Comparison of ENCODE assay signal across 20 cellular contexts in genomic region chr14:49637534-49638078, GRCh38. TPM values are rescaled to one million over a fixed set of nuclear protein-coding genes. Genes with fewer than 3 reads are reported as not detected.
A peak's percentile ranks its signal among the peaks of the same experiment; 100 is the strongest.
DNase-seq lines count a peak whose midpoint lies in the region; ATAC-seq, FAIRE-seq and TF ChIP-seq lines count a peak whose summit lies in the region.
"Had no signal": no experiment of that assay in that cellular context is flagged by ENCODE, and none has a peak within 500 bp of the region (broad histone marks: within the 10 kb centered on the region; RNA-seq: fewer than 3 reads in every experiment).

No MANE protein-coding gene starts in this region.

- H3K27me3 Mint-ChIP-seq in T-helper 17 cell = no peaks in the 10 kb centered on the region

- TF ChIP-seq CTCF in left ventricle myocardium inferior (IDR thresholded peaks at IDR 0.05; ENCODE audit: borderline replicate concordance) (no peak), psoas muscle (IDR thresholded peaks at IDR 0.05) (no peak), right atrium auricular region (IDR thresholded peaks at IDR 0.05) (no peak)

- H3K27ac ChIP-seq in left ventricle myocardium inferior (replicated peaks) (peak overlapping the region; percentile 74), psoas muscle (no peak overlapping the region), right atrium auricular region (no peak overlapping the region)
- H3K27ac ChIP-seq: right lobe of liver, RWPE1, tibial artery had no signal

- intact Hi-C loops in left ventricle myocardium inferior (cut with micrococcal nuclease) = loop anchor here (10.0 kb wide), 1 partner anchor 127 kb away; the partner anchor contains the start of gene KLHDC2
- intact Hi-C loops in cardiac septum (cut with DNase I) = loop anchor here (10.0 kb wide), 1 partner anchor 217 kb away; the partner anchor contains the start of gene NEMF
- intact Hi-C loops in psoas muscle (cut with DNase I) = loop anchor here in 1 of 2 donors (10.0 kb wide), 2 partner anchors 57 to 217 kb away; partner anchors contain the start of genes KLHDC1 and NEMF

- ATAC-seq in T-helper 17 cell (no peak), psoas muscle (no peak), GM18520 (IDR thresholded peaks at IDR 0.05; ENCODE audit: unreplicated experiment) (no peak)
- ATAC-seq: K562, mucosa of descending colon, right lobe of liver had no signal

- DNase-seq in left ventricle myocardium inferior = no peak
- no peak for DNase-seq in cardiac septum (ENCODE audit: low spot score)
- DNase-seq in T-helper 17 cell = no peak
- DNase-seq in foreskin melanocyte = peak; percentile 66
- no peak for DNase-seq in urothelium cell line (ENCODE audit: low spot score)
- no peak for DNase-seq in psoas muscle
- DNase-seq in right atrium auricular region (ENCODE audit: low spot score) = no peak
- DNase-seq: activated CD8-positive, alpha-beta memory T cell treated with anti-CD3 and anti-CD28 coated beads for 24 hours; activated gamma-delta T cell treated with Interleukin-2 at 50 U/mL for 16 hours; anterior cingulate cortex; Caco-2; NCI-H187 treated with DMSO at 0.1 percent for 48 hours; NCI-H524; right lobe of liver; stimulated activated CD4-positive, alpha-beta T cell treated with anti-CD3 and anti-CD28 coated beads, Interleukin-15, amount 100 ng/mL, for 24 hours; tibial artery had no signal

- H3K4me1 ChIP-seq in left ventricle myocardium inferior = peaks cover 92% of the 10 kb centered on the region
- peaks cover 12% of the 10 kb centered on the region for H3K4me1 ChIP-seq in psoas muscle
- H3K4me1 ChIP-seq in right atrium auricular region = peaks cover 0 to 51% of the 10 kb centered on the region in 2 donors

- H3K4me3 Mint-ChIP-seq in T-helper 17 cell = no peak overlapping the region

- H3K4me3 ChIP-seq in left ventricle myocardium inferior (no peak overlapping the region), psoas muscle (no peak overlapping the region), right atrium auricular region (no peak overlapping the region)
- H3K4me3 ChIP-seq: K562, mucosa of descending colon, right lobe of liver, tibial artery had no signal

- H3K4me1 Mint-ChIP-seq in T-helper 17 cell = peaks cover 45% of the 10 kb centered on the region

- H3K36me3 Mint-ChIP-seq in T-helper 17 cell (ENCODE audit: low read depth) = peaks cover 14% of the 10 kb centered on the region

- H3K27ac Mint-ChIP-seq in T-helper 17 cell = peak overlapping the region; percentile 98

- H3K36me3 ChIP-seq in left ventricle myocardium inferior = peaks cover 10% of the 10 kb centered on the region
- H3K36me3 ChIP-seq in psoas muscle (ENCODE audit: insufficient read depth in 1 of 2, low read depth in 1 of 2) = peaks cover 5 to 26% of the 10 kb centered on the region in 2 donors
- peaks cover 5% of the 10 kb centered on the region for H3K36me3 ChIP-seq in right atrium auricular region

- peak; percentile 30 for FAIRE-seq in urothelium cell line (lab: Jason Lieb, UNC)
- FAIRE-seq: K562 had no signal

- H3K9me3 ChIP-seq in left ventricle myocardium inferior (replicated peaks) (no peaks in the 10 kb centered on the region), T-helper 17 cell (ENCODE audit: control insufficient read depth, low read length, poor library complexity, severe bottlenecking) (no peaks in the 10 kb centered on the region), psoas muscle (no peaks in the 10 kb centered on the region), right atrium auricular region (no peaks in the 10 kb centered on the region)
- H3K9me3 ChIP-seq: Caco-2, mucosa of descending colon, right lobe of liver, tibial artery had no signal

- 91 to 95% (median 93%) methylated on average over 3 of the region's 3 CpGs for WGBS in psoas muscle, 3 donors

- H3K27me3 ChIP-seq in left ventricle myocardium inferior (ENCODE audit: low read depth) = no peaks in the 10 kb centered on the region
- no peaks in the 10 kb centered on the region for H3K27me3 ChIP-seq in psoas muscle (ENCODE audit: insufficient read depth in 3 of 3, low read length in 2 of 3)
- H3K27me3 ChIP-seq in right atrium auricular region = no peaks in the 10 kb centered on the region
- H3K27me3 ChIP-seq: right lobe of liver, tibial artery had no signal

RNA-seq across cellular contexts. Expression of gene DNAAF2, which starts 2.6 kb away (rescaled TPM):
- total RNA-seq in left ventricle myocardium inferior (6.2 TPM), cardiac septum (4.8 TPM), T-helper 17 cell (10 to 100 TPM; 25.7 to 34.0 TPM), psoas muscle (1 to 10 TPM; 4.0 to 6.0 (median 4.2) TPM), right atrium auricular region (1 to 10 TPM; 6.3 to 8.9 TPM)
- polyA plus RNA-seq in psoas muscle = 10 to 100 TPM in 1 of 3 donors, 1 to 10 TPM in 2; 6.7 to 10.6 (median 9.5) TPM

RNA-seq across cellular contexts. Expression of gene MGAT2, which starts 17.0 kb away (rescaled TPM):
- total RNA-seq in left ventricle myocardium inferior = 12.0 TPM
- 20.0 TPM for total RNA-seq in cardiac septum
- 10 to 100 TPM; 30.0 to 34.5 TPM for total RNA-seq in T-helper 17 cell
- total RNA-seq in psoas muscle = 10 to 100 TPM in 1 of 4 donors, 1 to 10 TPM in 3; 8.0 to 12.4 (median 9.3) TPM
- polyA plus RNA-seq in psoas muscle = 10 to 100 TPM in 2 of 3 donors, 1 to 10 TPM in 1; 5.5 to 11.4 (median 10.6) TPM
- 10 to 100 TPM; 15.4 to 22.9 TPM for total RNA-seq in right atrium auricular region

RNA-seq across cellular contexts. Expression of gene RPL36AL, which starts 17.2 kb away (rescaled TPM):
- total RNA-seq in left ventricle myocardium inferior (141 TPM), cardiac septum (135 TPM), T-helper 17 cell (100 to 1,000 TPM; 209 to 250 TPM), psoas muscle (100 to 1,000 TPM in 3 of 4 donors, 10 to 100 TPM in 1; 84.6 to 178 (median 152) TPM), right atrium auricular region (100 to 1,000 TPM; 133 to 301 TPM)
- polyA plus RNA-seq in psoas muscle = 100 to 1,000 TPM; 366 to 522 (median 445) TPM

RNA-seq across cellular contexts. Expression of gene LRR1, which starts 38.9 kb away (rescaled TPM):
- total RNA-seq in left ventricle myocardium inferior = 4.6 TPM
- total RNA-seq in cardiac septum = 4.7 TPM
- total RNA-seq in T-helper 17 cell = 10 to 100 TPM in 1 of 2 donors, 1 to 10 TPM in 1; 7.4 to 10.3 TPM
- 1 to 10 TPM; 2.4 to 6.4 (median 4.7) TPM for total RNA-seq in psoas muscle
- 1 to 10 TPM; 4.5 to 7.2 (median 5.6) TPM for polyA plus RNA-seq in psoas muscle
- total RNA-seq in right atrium auricular region = 1 to 10 TPM; 3.6 to 3.8 TPM

RNA-seq across cellular contexts. Expression of gene POLE2, which starts 50.4 kb away (rescaled TPM):
- total RNA-seq in left ventricle myocardium inferior (0.69 TPM), cardiac septum (0.78 TPM), T-helper 17 cell (1 to 10 TPM; 1.0 to 2.2 TPM), psoas muscle (1 to 10 TPM in 1 of 4 donors, under 1 TPM in 2, not detected in 1; 0.46 to 1.0 (median 0.96) TPM), right atrium auricular region (1 to 10 TPM in 1 of 2 donors, not detected in 1; 2.3 TPM)
- polyA plus RNA-seq in psoas muscle = 1 to 10 TPM in 1 of 3 donors, under 1 TPM in 2; 0.46 to 2.3 (median 0.48) TPM
